ENCODE assay signal across 18 cellular contexts in genomic region chr1:95238304-95238703, GRCh38. TPM values are rescaled to one million over a fixed set of nuclear protein-coding genes. Genes with fewer than 3 reads are reported as not detected.
DNase-seq lines count a peak whose midpoint lies in the region; ATAC-seq, FAIRE-seq and TF ChIP-seq lines count a peak whose summit lies in the region.
"Had no signal": no experiment of that assay in that cellular context is flagged by ENCODE, and none has a peak within 500 bp of the region (broad histone marks: within the 10 kb centered on the region; RNA-seq: fewer than 3 reads in every experiment).

No MANE protein-coding gene starts in this region.

- no peaks in the 10 kb centered on the region for H3K27me3 Mint-ChIP-seq in activated T-cell treated with anti-CD3 and anti-CD28 coated beads, Interleukin-2, amount 50 U/mL, for 72 hours (ENCODE audit: low read depth)
- H3K27me3 Mint-ChIP-seq in stimulated activated memory B cell treated with anti-CD40 and anti-IgM and Interleukin-4, amounts not matched to agents 10 μg/mL and 1 μg/mL and 100 μg/mL, for 72 hours, result no peaks in the 10 kb centered on the region
- H3K27me3 Mint-ChIP-seq: CD4-positive, alpha-beta T cell had no signal

- H3K9ac ChIP-seq in adipocyte (ENCODE audit: low read length) (no peak overlapping the region), endothelial cell of umbilical vein (replicated peaks; ENCODE audit: extremely low read depth, insufficient read depth, low read length) (no peak overlapping the region)
- H3K9ac ChIP-seq: BLaER1 treated with 17β-estradiol and CSF1 and Interleukin-3, amounts not matched to agents 10 nM and 100 nM; GM23248 had no signal

- BruUV-seq in endothelial cell of umbilical vein (replicated peaks; lab: Mats Ljungman, UMichigan), result no TSS peak

- H4K20me1 ChIP-seq in endothelial cell of umbilical vein (replicated peaks; ENCODE audit: control insufficient read depth, extremely low read depth, insufficient read depth, low read length), result no peaks in the 10 kb centered on the region

- intact Hi-C loops in endothelial cell of umbilical vein (cut with micrococcal nuclease), result loop anchor here (10.0 kb wide), 1 partner anchor 124 kb away; the partner anchor contains the start of gene TLCD4

- H3K9me3 ChIP-seq in adipocyte (ENCODE audit: control insufficient read depth, low read length) (peaks cover 4% of the 10 kb centered on the region), endothelial cell of umbilical vein (replicated peaks; ENCODE audit: control insufficient read depth, insufficient read depth, low read length) (no peaks in the 10 kb centered on the region)

- DNase-seq in activated T-cell treated with anti-CD3 and anti-CD28 coated beads, Interleukin-2, amount 50 U/mL, for 72 hours, result no peak
- DNase-seq in activated T-cell treated with anti-CD3 and anti-CD28 coated beads, Interleukin-2, amount 50 U/mL, for 48 hours, result no peak
- DNase-seq in adipocyte (ENCODE audit: low read depth) (peak; percentile 16), endothelial cell of umbilical vein (ENCODE audit: low read depth, low spot score) (no peak), UCSD-AML1 (lab: John Stamatoyannopoulos, UW; ENCODE audit: unreplicated experiment) (no peak)
- no peak for DNase-seq in activated CD8-positive, alpha-beta memory T cell treated with anti-CD3 and anti-CD28 coated beads, Interleukin-2, amount 50 U/mL, for 4 hours
- DNase-seq: ACHN; Calu3; CD4-positive, alpha-beta T cell; DMS 273 treated with DMSO at 0.1 percent for 48 hours; GM23248 had no signal

- peaks cover 53% of the 10 kb centered on the region for H3K4me1 Mint-ChIP-seq in activated T-cell treated with anti-CD3 and anti-CD28 coated beads, Interleukin-2, amount 50 U/mL, for 72 hours (ENCODE audit: low read depth)
- H3K4me1 Mint-ChIP-seq in stimulated activated memory B cell treated with anti-CD40 and anti-IgM and Interleukin-4, amounts not matched to agents 10 μg/mL and 1 μg/mL and 100 μg/mL, for 72 hours, result peaks cover 58% of the 10 kb centered on the region

- peak overlapping the region; percentile 13 for H3K27ac Mint-ChIP-seq in activated T-cell treated with anti-CD3 and anti-CD28 coated beads, Interleukin-2, amount 50 U/mL, for 72 hours
- peak overlapping the region; percentile 47 for H3K27ac Mint-ChIP-seq in stimulated activated memory B cell treated with anti-CD40 and anti-IgM and Interleukin-4, amounts not matched to agents 10 μg/mL and 1 μg/mL and 100 μg/mL, for 72 hours
- H3K27ac Mint-ChIP-seq: CD4-positive, alpha-beta T cell had no signal

- no peak overlapping the region for H3K27ac ChIP-seq in endothelial cell of umbilical vein (ENCODE audit: insufficient read depth, low read depth, low read length)
- H3K27ac ChIP-seq: BLaER1 treated with 17β-estradiol and CSF1 and Interleukin-3, amounts not matched to agents 10 nM and 100 nM; GM23248 had no signal

- ATAC-seq in activated T-cell treated with anti-CD3 and anti-CD28 coated beads, Interleukin-2, amount 50 U/mL, for 72 hours (replicated peaks in 1 of 2), result no peak
- no peak for ATAC-seq in stimulated activated memory B cell treated with anti-CD40 and anti-IgM and Interleukin-4, amounts not matched to agents 10 μg/mL and 1 μg/mL and 100 μg/mL, for 72 hours
- no peak for ATAC-seq in GM21526 (IDR thresholded peaks at IDR 0.05; ENCODE audit: low FRiP score, unreplicated experiment)
- ATAC-seq: GM12878, HCT116 had no signal

- peaks cover 10% of the 10 kb centered on the region for H3K79me2 ChIP-seq in endothelial cell of umbilical vein (ENCODE audit: control insufficient read depth, insufficient read depth, low read length)

- H3K4me1 ChIP-seq in adipocyte (ENCODE audit: control insufficient read depth, insufficient read depth, low read length) (peaks cover 26% of the 10 kb centered on the region), endothelial cell of umbilical vein (ENCODE audit: control insufficient read depth, extremely low read depth, insufficient read depth, low read length) (peaks cover 4% of the 10 kb centered on the region)

- no peak overlapping the region for H2AFZ ChIP-seq in endothelial cell of umbilical vein (ENCODE audit: low read depth, low read length)
- H2AFZ ChIP-seq: GM23248 had no signal

- no peaks in the 10 kb centered on the region for H3K27me3 ChIP-seq in adipocyte (replicated peaks; ENCODE audit: control insufficient read depth, insufficient read depth, low read length)
- H3K27me3 ChIP-seq in endothelial cell of umbilical vein (ENCODE audit: control insufficient read depth in 2 of 2, insufficient read depth in 2 of 2, low read length in 2 of 2), result no peaks in the 10 kb centered on the region
- H3K27me3 ChIP-seq: BLaER1 treated with 17β-estradiol and CSF1 and Interleukin-3, amounts not matched to agents 10 nM and 100 nM had no signal

- CTCF ChIA-PET in endothelial cell of umbilical vein (lab: Charles Lee), result no interaction called here

- no peak for TF ChIP-seq POLR2A in endothelial cell of umbilical vein (IDR thresholded peaks at IDR 0.05; ENCODE audit: low read depth, low read length)

- H3K4me3 Mint-ChIP-seq in activated T-cell treated with anti-CD3 and anti-CD28 coated beads, Interleukin-2, amount 50 U/mL, for 72 hours, result peak overlapping the region in 1 of 2 donors; percentile 50
- no peak overlapping the region for H3K4me3 Mint-ChIP-seq in stimulated activated memory B cell treated with anti-CD40 and anti-IgM and Interleukin-4, amounts not matched to agents 10 μg/mL and 1 μg/mL and 100 μg/mL, for 72 hours
- H3K4me3 Mint-ChIP-seq: CD4-positive, alpha-beta T cell had no signal

- no peak for TF ChIP-seq CTCF in endothelial cell of umbilical vein (IDR thresholded peaks at IDR 0.05; ENCODE audit: extremely low read depth in 1 of 2, insufficient read depth in 1 of 2, low read depth in 1 of 2, low read length in 2 of 2)

- H3K36me3 ChIP-seq in adipocyte (ENCODE audit: control insufficient read depth, insufficient read depth, low read length, severe bottlenecking), result peaks cover 31% of the 10 kb centered on the region
- H3K36me3 ChIP-seq in endothelial cell of umbilical vein (ENCODE audit: control insufficient read depth in 2 of 2, extremely low read depth in 1 of 2, insufficient read depth in 2 of 2, low read length in 2 of 2), result peaks cover 0 to 2% of the 10 kb centered on the region in 2 experiments

- no peak overlapping the region for H3K4me3 ChIP-seq in adipocyte (ENCODE audit: low read length)
- no peak overlapping the region for H3K4me3 ChIP-seq in endothelial cell of umbilical vein (replicated peaks in 1 of 3; ENCODE audit: insufficient read depth in 1 of 3, low read depth in 1 of 3, low read length in 3 of 3)
- H3K4me3 ChIP-seq: BLaER1 treated with 17β-estradiol and CSF1 and Interleukin-3, amounts not matched to agents 10 nM and 100 nM; GM12878; GM23248 had no signal

- dilution Hi-C loops in endothelial cell of umbilical vein (cut with MboI; ENCODE audit: extremely low pct_ligation_motif_present, low sequenced_read_pairs), result no loop called here

- peak; percentile 54 for FAIRE-seq in endothelial cell of umbilical vein (lab: Jason Lieb, UNC)
- FAIRE-seq: GM12878, GM18507, H54 had no signal

- H3K9me1 ChIP-seq in endothelial cell of umbilical vein (replicated peaks; ENCODE audit: control insufficient read depth, extremely low read depth, insufficient read depth, low read length), result no peaks in the 10 kb centered on the region

- peaks cover 3 to 8% of the 10 kb centered on the region in 2 donors for H3K9me3 Mint-ChIP-seq in activated T-cell treated with anti-CD3 and anti-CD28 coated beads, Interleukin-2, amount 50 U/mL, for 72 hours
- H3K9me3 Mint-ChIP-seq in stimulated activated memory B cell treated with anti-CD40 and anti-IgM and Interleukin-4, amounts not matched to agents 10 μg/mL and 1 μg/mL and 100 μg/mL, for 72 hours, result peaks cover 12% of the 10 kb centered on the region

- no peak overlapping the region for H3K4me2 ChIP-seq in endothelial cell of umbilical vein (ENCODE audit: insufficient read depth, low read length)

- H3K36me3 Mint-ChIP-seq in activated T-cell treated with anti-CD3 and anti-CD28 coated beads, Interleukin-2, amount 50 U/mL, for 72 hours (ENCODE audit: insufficient read depth in 2 of 2), result peaks cover 17 to 23% of the 10 kb centered on the region in 2 donors
- H3K36me3 Mint-ChIP-seq in stimulated activated memory B cell treated with anti-CD40 and anti-IgM and Interleukin-4, amounts not matched to agents 10 μg/mL and 1 μg/mL and 100 μg/mL, for 72 hours, result peaks cover 53% of the 10 kb centered on the region

- POLR2A ChIA-PET in endothelial cell of umbilical vein (lab: Charles Lee), result no interaction called here

TF ChIP-seq in endothelial cell of umbilical vein, 7 proteins besides CTCF, POLR2A, EP300 and RAD21:
- TF ChIP-seq, protein P1, sequence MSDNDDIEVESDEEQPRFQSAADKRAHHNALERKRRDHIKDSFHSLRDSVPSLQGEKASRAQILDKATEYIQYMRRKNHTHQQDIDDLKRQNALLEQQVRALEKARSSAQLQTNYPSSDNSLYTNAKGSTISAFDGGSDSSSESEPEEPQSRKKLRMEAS (IDR thresholded peaks at IDR 0.05; ENCODE audit: insufficient read depth, insufficient read length), result no peak
- TF ChIP-seq MYC (IDR thresholded peaks at IDR 0.05; ENCODE audit: low read depth, low read length) (no peak), JUN (IDR thresholded peaks at IDR 0.05; ENCODE audit: borderline replicate concordance, insufficient read depth, insufficient read length, low read depth) (no peak), POLR2AphosphoS5 (IDR thresholded peaks at IDR 0.05; ENCODE audit: insufficient read depth, low read depth, low read length) (no peak), EZH2 (IDR thresholded peaks at IDR 0.05; ENCODE audit: borderline replicate concordance, low read depth, low read length, severe bottlenecking) (no peak), FOS (IDR thresholded peaks at IDR 0.05; ENCODE audit: borderline replicate concordance, insufficient read depth, low read length) (no peak), GATA2 (IDR thresholded peaks at IDR 0.05; ENCODE audit: insufficient read depth, insufficient read length, low read depth, low read length) (no peak)
TF ChIP-seq in endothelial cell of umbilical vein: peak in this region for 0.

RNA-seq across cellular contexts. Expression of gene RWDD3, which starts 4.3 kb away (rescaled TPM):
- total RNA-seq in activated T-cell treated with anti-CD3 and anti-CD28 coated beads, Interleukin-2, amount 50 U/mL, for 72 hours, result 10 to 100 TPM; 15.4 to 15.8 TPM
- total RNA-seq in endothelial cell of umbilical vein, result 12.1 and 14.4 TPM in 2 replicates
- 6.7 and 9.3 TPM in 2 replicates for polyA plus RNA-seq in endothelial cell of umbilical vein
- 11.3 and 11.5 TPM in 2 replicates for polyA plus RNA-seq in endothelial cell of umbilical vein (2011; cell fraction: cytosol; rRNA removed)
- 19.5 and 21.0 TPM in 2 replicates for polyA plus RNA-seq in endothelial cell of umbilical vein (2011; cell fraction: nucleus; rRNA removed)
- polyA plus RNA-seq in endothelial cell of umbilical vein (2012), result 12.3 and 20.7 TPM in 2 replicates
- polyA minus RNA-seq in endothelial cell of umbilical vein, result 7.3 and 8.8 TPM in 2 replicates
- polyA minus RNA-seq in endothelial cell of umbilical vein (2011; cell fraction: cytosol; rRNA and poly(A)+ RNA removed), result 2.3 TPM
- polyA minus RNA-seq in endothelial cell of umbilical vein (2011; cell fraction: nucleus; rRNA and poly(A)+ RNA removed), result 6.4 and 7.7 TPM in 2 replicates
